Comparison of ENCODE assay signal across 8 cellular contexts in the genomic region with DNA sequence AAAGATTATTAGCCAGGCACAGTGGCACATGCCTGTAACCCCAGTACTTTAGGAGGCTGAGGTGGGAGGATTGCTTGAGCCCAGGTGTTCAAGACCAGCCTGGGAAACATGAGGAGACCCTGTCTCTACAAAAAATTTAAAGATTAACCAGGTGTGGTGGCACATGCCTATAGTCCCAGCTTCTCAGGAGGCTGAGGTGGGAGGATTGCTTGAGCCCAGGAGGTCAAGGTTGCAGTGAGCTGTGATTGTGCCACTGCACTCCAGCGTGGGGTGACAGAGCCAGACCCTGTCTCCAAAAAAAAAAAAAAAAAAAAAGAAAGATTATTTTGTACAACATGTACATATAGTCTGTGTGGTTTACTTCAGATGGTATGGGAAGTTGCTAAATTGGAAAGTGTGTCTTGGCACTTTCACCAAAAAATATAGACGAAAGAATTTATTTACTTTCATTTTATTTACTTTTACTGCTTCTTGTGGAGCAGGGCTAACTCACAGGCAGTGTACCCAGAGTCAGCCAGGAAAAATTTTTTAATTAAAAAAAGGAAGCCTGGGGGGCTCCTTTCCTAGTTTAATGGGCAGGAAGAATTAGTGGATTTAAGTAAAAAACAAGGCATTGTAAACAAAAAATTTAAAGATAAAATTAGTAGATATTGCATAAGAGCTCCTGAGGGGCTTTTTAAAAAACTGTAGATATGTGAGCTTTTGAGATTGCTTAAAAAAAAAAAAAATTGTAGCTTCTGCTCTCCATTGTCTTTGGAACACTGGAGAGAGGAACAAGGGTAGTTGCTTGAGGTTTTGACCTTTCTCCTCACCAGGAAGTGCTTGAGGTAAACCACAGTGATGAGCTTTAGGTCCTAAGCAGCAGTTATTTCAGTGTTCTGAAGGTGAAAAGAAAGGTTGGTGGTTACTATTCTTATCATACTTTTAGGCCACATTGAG. TPM values are rescaled to one million over a fixed set of nuclear protein-coding genes. Genes with fewer than 3 reads are reported as not detected.
A peak's percentile ranks its signal among the peaks of the same experiment; 100 is the strongest.
DNase-seq lines count a peak whose midpoint lies in the region; ATAC-seq and TF ChIP-seq lines count a peak whose summit lies in the region.

No MANE protein-coding gene starts in this region.

- no peak for TF ChIP-seq POLR2A in prostate gland (IDR thresholded peaks at IDR 0.05)

- H3K27ac ChIP-seq in prostate gland: no peak overlapping the region
- no peak overlapping the region; the same call in 1 of the 2 replicates for H3K27ac ChIP-seq in RWPE1

- peaks cover 0 to 4% (median 0%) of the 10 kb centered on the region in 3 donors for H3K27me3 Mint-ChIP-seq in CD14-positive monocyte (ENCODE audit: low read depth in 3 of 3)

- peaks cover 14% of the 10 kb centered on the region for H3K4me1 Mint-ChIP-seq in CD14-positive monocyte

- CTCF ChIA-PET in RWPE1 (lab: Yijun Ruan, JAX): interaction anchor here (0.8 to 1.0 kb wide), 2 partner anchors 22 to 64 kb away, joined by 3 read pairs; no protein-coding TSS in a partner anchor

- POLR2A ChIA-PET in RWPE1 (lab: Yijun Ruan, JAX; ENCODE audit: low non-redundant PET): interaction anchor here (0.6 kb wide), 1 partner anchor 51 kb away, joined by 3 read pairs; no protein-coding TSS in a partner anchor

- H3K4me3 ChIP-seq in prostate gland: no peak overlapping the region

- no peaks in the 10 kb centered on the region for H3K36me3 ChIP-seq in prostate gland

- intact Hi-C loops in CD14-positive monocyte (cut with micrococcal nuclease): no loop called here
- intact Hi-C loops in prostate gland (cut with DNase I): no loop called here

- no peaks in the 10 kb centered on the region for H3K9me3 Mint-ChIP-seq in CD14-positive monocyte
- H3K9me3 Mint-ChIP-seq in activated naive CD4-positive, alpha-beta T cell treated with anti-CD3 and anti-CD28 coated beads, Interleukin-2, amount 50 U/mL, for 72 hours: no peaks in the 10 kb centered on the region

- H3K27me3 ChIP-seq in prostate gland (replicated peaks; ENCODE audit: insufficient read depth): no peaks in the 10 kb centered on the region

- H3K36me3 Mint-ChIP-seq in CD14-positive monocyte: peaks cover 49 to 76% of the 10 kb centered on the region in 2 donors
- peaks cover 0 to 22% of the 10 kb centered on the region in 2 donors for H3K36me3 Mint-ChIP-seq in activated naive CD4-positive, alpha-beta T cell treated with anti-CD3 and anti-CD28 coated beads, Interleukin-2, amount 50 U/mL, for 72 hours

- H3K9me3 ChIP-seq in prostate gland: no peaks in the 10 kb centered on the region

- no peaks in the 10 kb centered on the region for H3K4me1 ChIP-seq in prostate gland (replicated peaks)

- DNase-seq in CD14-positive monocyte (ENCODE audit: low spot score) (no peak), prostate gland (ENCODE audit: low spot score) (no peak), occipital lobe (lab: John Stamatoyannopoulos, UW) (no peak), RWPE1 (ENCODE audit: low spot score) (no peak)
- no peak for DNase-seq in activated naive CD4-positive, alpha-beta T cell treated with anti-CD3 and anti-CD28 coated beads, Interleukin-2, amount 50 U/mL, for 72 hours (ENCODE audit: low spot score in 2 of 2)
- no peak for DNase-seq in activated effector memory CD4-positive, alpha-beta T cell treated with Interleukin-2 at 50 U/mL for 16 hours

- no peak overlapping the region for H3K4me3 Mint-ChIP-seq in CD14-positive monocyte

- ATAC-seq in GM19328 (IDR thresholded peaks at IDR 0.05; ENCODE audit: unreplicated experiment): peak; percentile 91
- ATAC-seq in HG03432 (IDR thresholded peaks at IDR 0.05; ENCODE audit: unreplicated experiment): peak; percentile 97
- ATAC-seq in activated naive CD4-positive, alpha-beta T cell treated with anti-CD3 and anti-CD28 coated beads, Interleukin-2, amount 50 U/mL, for 72 hours: peak; percentile 74 to 96

- peak overlapping the region in 4 of 7 donors; percentile 2 to 70 (median 42) for H3K27ac Mint-ChIP-seq in CD14-positive monocyte
- peak overlapping the region; percentile 81 to 91 for H3K27ac Mint-ChIP-seq in activated naive CD4-positive, alpha-beta T cell treated with anti-CD3 and anti-CD28 coated beads, Interleukin-2, amount 50 U/mL, for 72 hours

- TF ChIP-seq CTCF in CD14-positive monocyte (IDR thresholded peaks at IDR 0.05) (no peak), prostate gland (IDR thresholded peaks at IDR 0.05) (no peak), RWPE1 (conservative IDR thresholded peaks at IDR 0.05; ENCODE audit: low read depth) (no peak)

- WGBS in prostate gland: 55% methylated on average over 2 of the region's 2 CpGs

RNA-seq across cellular contexts. Expression of a gene that starts 44.6 kb away (rescaled TPM):
- polyA plus RNA-seq in CD14-positive monocyte: 100 to 1,000 TPM; 139 to 154 TPM
- 100 to 1,000 TPM; 192 to 271 TPM for total RNA-seq in activated naive CD4-positive, alpha-beta T cell treated with anti-CD3 and anti-CD28 coated beads, Interleukin-2, amount 50 U/mL, for 72 hours
- total RNA-seq in prostate gland (100 to 1,000 TPM; 112 to 121 TPM), occipital lobe (126 TPM)

RNA-seq across cellular contexts. Expression of a gene that starts 54.5 kb away (rescaled TPM):
- 10 to 100 TPM; 13.0 to 13.7 TPM for polyA plus RNA-seq in CD14-positive monocyte
- 10 to 100 TPM; 24.9 to 32.2 TPM for total RNA-seq in activated naive CD4-positive, alpha-beta T cell treated with anti-CD3 and anti-CD28 coated beads, Interleukin-2, amount 50 U/mL, for 72 hours
- total RNA-seq in prostate gland: 10 to 100 TPM; 18.8 to 41.5 TPM
- 83.1 TPM for total RNA-seq in occipital lobe
